15 cellular contexts compared by ENCODE assay signal in genomic region chr18:59512025-59512710, GRCh38.
DNase-seq lines count a peak whose midpoint lies in the region; ATAC-seq, FAIRE-seq and TF ChIP-seq lines count a peak whose summit lies in the region.
"Had no signal": no experiment of that assay in that cellular context is flagged by ENCODE, and none has a peak within 500 bp of the region (broad histone marks: within the 10 kb centered on the region; RNA-seq: fewer than 3 reads in every experiment).

No MANE protein-coding gene starts in this region.

- H3K9me3 Mint-ChIP-seq in nephron: no peaks in the 10 kb centered on the region
- H3K9me3 Mint-ChIP-seq: H9 had no signal

- H3K36me3 Mint-ChIP-seq in nephron (ENCODE audit: low read depth): peaks cover 5% of the 10 kb centered on the region
- H3K36me3 Mint-ChIP-seq: CD4-positive, alpha-beta memory T cell had no signal

- H3K4me1 ChIP-seq in MM.1S (ENCODE audit: low read length): no peaks in the 10 kb centered on the region

- H3K9me2 ChIP-seq in MM.1S (replicated peaks; ENCODE audit: insufficient read depth, low read length): no peaks in the 10 kb centered on the region

- no peaks in the 10 kb centered on the region for H3K79me2 ChIP-seq in MM.1S (ENCODE audit: low read length)

- H3K4me3 ChIP-seq in bronchial epithelial cell (ENCODE audit: low read depth, low read length): no peak overlapping the region
- no peak overlapping the region for H3K4me3 ChIP-seq in MM.1S (ENCODE audit: low read length)

- DNase-seq in EH (ENCODE audit: low read depth): peak; percentile 22
- peak; percentile 60 for DNase-seq in NCI-H1105 (lab: John Stamatoyannopoulos, UW)
- no peak for DNase-seq in bronchial epithelial cell (ENCODE audit: low read depth)
- no peak for DNase-seq in MM.1S
- DNase-seq in COLO668 (lab: John Stamatoyannopoulos, UW; ENCODE audit: unreplicated experiment): no peak
- DNase-seq in GM20000 (ENCODE audit: low spot score): no peak
- DNase-seq: CD4-positive, alpha-beta memory T cell; H9; NCI-H1092 treated with DMSO at 0.1 percent for 48 hours; NCI-H1930; NCI-H510A treated with DMSO at 0.1 percent for 48 hours; PC-3 had no signal

- H4K20me1 ChIP-seq in MM.1S (ENCODE audit: insufficient read depth, low read length): no peaks in the 10 kb centered on the region

- ATAC-seq in HG02970 (IDR thresholded peaks at IDR 0.05; ENCODE audit: low FRiP score, unreplicated experiment): no peak
- ATAC-seq: PC-3 had no signal

- H3K36me3 ChIP-seq in bronchial epithelial cell (ENCODE audit: control insufficient read depth, insufficient read depth, low read length) (no peaks in the 10 kb centered on the region), MM.1S (replicated peaks; ENCODE audit: insufficient read depth, low read length) (no peaks in the 10 kb centered on the region)

- peak; percentile 68 for FAIRE-seq in bronchial epithelial cell (lab: Jason Lieb, UNC)

- H3K4me1 Mint-ChIP-seq in nephron: peaks cover 56% of the 10 kb centered on the region
- H3K4me1 Mint-ChIP-seq: B cell; CD4-positive, alpha-beta memory T cell had no signal

- H3F3A ChIP-seq in MM.1S (ENCODE audit: insufficient read depth, low read length): no peaks in the 10 kb centered on the region

- peaks cover 10% of the 10 kb centered on the region for H3K27me3 Mint-ChIP-seq in nephron (ENCODE audit: low read depth)

- TF ChIP-seq CTCF in bronchial epithelial cell (IDR thresholded peaks at IDR 0.05; ENCODE audit: insufficient read depth, low read length, severe bottlenecking): no peak
- no peak for TF ChIP-seq CTCF in nephron (IDR thresholded peaks at IDR 0.05; ENCODE audit: unreplicated experiment in 3 of 3)
- no peak for TF ChIP-seq CTCF in MM.1S (IDR thresholded peaks at IDR 0.05; ENCODE audit: low read length)
- TF ChIP-seq CTCF in GM20000 (IDR thresholded peaks at IDR 0.05; ENCODE audit: extremely low read depth, missing control alignments): no peak

- no peak overlapping the region for H3K4me3 Mint-ChIP-seq in nephron
- H3K4me3 Mint-ChIP-seq: B cell; CD4-positive, alpha-beta memory T cell; H9 had no signal

- H3K27me3 ChIP-seq in bronchial epithelial cell (ENCODE audit: control insufficient read depth, insufficient read depth, low read length) (no peaks in the 10 kb centered on the region), MM.1S (replicated peaks; ENCODE audit: insufficient read depth, low read length) (no peaks in the 10 kb centered on the region)

- no peak overlapping the region for H3K9ac ChIP-seq in MM.1S (ENCODE audit: low read length)

- no peak overlapping the region for H2AFZ ChIP-seq in MM.1S (ENCODE audit: low read length)

- H3K27ac Mint-ChIP-seq in nephron: peak overlapping the region; percentile 38 to 87 (median 40)
- H3K27ac Mint-ChIP-seq: B cell; CD4-positive, alpha-beta memory T cell; H9 had no signal

- H3K4me2 ChIP-seq in MM.1S (ENCODE audit: low read depth, low read length): no peak overlapping the region

- no peaks in the 10 kb centered on the region for H3K9me3 ChIP-seq in MM.1S (replicated peaks; ENCODE audit: insufficient read depth, low read length)

- no peak overlapping the region for H3K27ac ChIP-seq in MM.1S (ENCODE audit: low read length)

Comparison
In these comparisons a context has a peak if more than half of its experiments do, and no peak if none do; other contexts are left out.
1. DNase-seq: peak in EH (single experiment) and NCI-H1105 (single experiment); none in bronchial epithelial cell (single experiment), MM.1S (single experiment), COLO668 (single experiment) and GM20000 (single experiment).